In genomic region chr4:83548151-83548905, GRCh38 we compare ENCODE assay signal across 1 cellular context.
A peak's percentile ranks its signal among the peaks of the same experiment; 100 is the strongest.
TF ChIP-seq lines count a peak whose summit lies in the region.

No MANE protein-coding gene starts in this region.

TF ChIP-seq in K562, 482 proteins besides CTCF, POLR2A, EP300 and RAD21 (continued from another document and continues in another):
- TF ChIP-seq ZBTB49 (CRISPR knock-in tag; IDR thresholded peaks at IDR 0.05; ENCODE audit: borderline replicate concordance) (no peak), HNRNPH1 (optimal IDR thresholded peaks at IDR 0.05; ENCODE audit: low read depth, low read length) (no peak), RBM14 (IDR thresholded peaks at IDR 0.05; ENCODE audit: borderline replicate concordance, insufficient read depth, low read depth, low read length) (no peak), CEBPG (CRISPR knock-in tag; IDR thresholded peaks at IDR 0.05) (peak; percentile 94), CEBPG (tag; conservative IDR thresholded peaks at IDR 0.05 in 1 of 2, IDR thresholded peaks at IDR 0.05 in 1 of 2) (peak; percentile 70 to 88), ARID4B (CRISPR knock-in tag; IDR thresholded peaks at IDR 0.05) (no peak), PATZ1 (CRISPR knock-in tag; IDR thresholded peaks at IDR 0.05; ENCODE audit: borderline replicate concordance) (no peak), SNRNP70 (optimal IDR thresholded peaks at IDR 0.05; ENCODE audit: low read depth, low read length) (no peak), NONO (IDR thresholded peaks at IDR 0.05; ENCODE audit: low read depth in 2 of 2, low read length in 1 of 2) (0 out of 4 replicates have a peak, but pooled peaks of 1 of the 2 experiments have one; percentile 40), ZNF232 (CRISPR knock-in tag; IDR thresholded peaks at IDR 0.05) (no peak), COPS2 (conservative IDR thresholded peaks at IDR 0.05) (no peak), FOXP1 (CRISPR knock-in tag; IDR thresholded peaks at IDR 0.05) (no peak), ZFP36 (IDR thresholded peaks at IDR 0.05; ENCODE audit: low read depth, low read length, partially characterized antibody) (no peak), CBX5 (IDR thresholded peaks at IDR 0.05; ENCODE audit: borderline replicate concordance, low read depth) (no peak), NRF1 (conservative IDR thresholded peaks at IDR 0.05 in 1 of 2, IDR thresholded peaks at IDR 0.05 in 1 of 2) (peak in 1 of 2 experiments; percentile 38; a peak in 1 of 4 replicates), ZNF583 (CRISPR knock-in tag; IDR thresholded peaks at IDR 0.05) (no peak), MAZ (CRISPR knock-in tag; conservative IDR thresholded peaks at IDR 0.05 in 1 of 2, IDR thresholded peaks at IDR 0.05 in 1 of 2) (peak in 1 of 2 experiments; percentile 25; a peak in 1 of 4 replicates), EHMT2 (IDR thresholded peaks at IDR 0.05) (peak; percentile 77), NR1H2 (CRISPR knock-in tag; IDR thresholded peaks at IDR 0.05) (no peak), YBX1 (IDR thresholded peaks at IDR 0.05) (no peak), POLR2B (IDR thresholded peaks at IDR 0.05; ENCODE audit: low read depth, partially characterized antibody) (no peak), NR4A1 (CRISPR knock-in tag; IDR thresholded peaks at IDR 0.05) (no peak), NR4A1 (tag; IDR thresholded peaks at IDR 0.05) (no peak), ZBTB2 (IDR thresholded peaks at IDR 0.05) (0 out of 2 replicates have a peak, but pooled peaks have one; percentile 21), CHD7 (IDR thresholded peaks at IDR 0.05; ENCODE audit: low read depth, low read length) (no peak), MEIS2 (IDR thresholded peaks at IDR 0.05; ENCODE audit: partially characterized antibody) (peak; percentile 65), NFATC3 (IDR thresholded peaks at IDR 0.05) (no peak), SAP30 (IDR thresholded peaks at IDR 0.05; ENCODE audit: borderline replicate concordance, insufficient read depth, low read depth, low read length, poor library complexity, severe bottlenecking) (no peak), EZH2 (IDR thresholded peaks at IDR 0.05; ENCODE audit: borderline replicate concordance, low read depth, low read length) (no peak), MTA1 (IDR thresholded peaks at IDR 0.05; ENCODE audit: borderline replicate concordance) (peak; percentile 71; the same call in 1 of the 2 replicates), NCOA6 (IDR thresholded peaks at IDR 0.05) (no peak), MNT (conservative IDR thresholded peaks at IDR 0.05) (peak in 1 of 2 experiments; percentile 67; a peak in 2 of 4 replicates), CBX3 (IDR thresholded peaks at IDR 0.05; ENCODE audit: borderline replicate concordance in 1 of 2, low read length in 2 of 2) (peak in 1 of 2 experiments; percentile 63; a peak in 1 of 3 replicates)
